Comparison of ENCODE assay signal across 19 cellular contexts in genomic region chr6:15793826-15794225, GRCh38.
"Had no signal": no experiment of that assay in that cellular context is flagged by ENCODE, and none has a peak within 500 bp of the region (broad histone marks: within the 10 kb centered on the region; RNA-seq: fewer than 3 reads in every experiment).

No MANE protein-coding gene starts in this region.

- DNase-seq: activated CD4-positive, alpha-beta T cell treated with anti-CD3 and anti-CD28 coated beads, Interleukin-2, amount 50 U/mL, for 4 hours; activated naive CD4-positive, alpha-beta T cell treated with Interleukin-2 at 50 U/mL for 16 hours; activated naive CD8-positive, alpha-beta T cell treated with anti-CD3 and anti-CD28 coated beads, Interleukin-2, amount 10 ng/mL, durations not matched to agents 7 days and 5 days; activated T-cell treated with anti-CD3 and anti-CD28 coated beads for 4 hours; amygdala; caudate nucleus; dorsolateral prefrontal cortex; hypothalamus; left colon; stimulated activated CD4-positive, alpha-beta T cell treated with anti-CD3 and anti-CD28 coated beads, Interleukin-15, amount 100 ng/mL, for 24 hours; stimulated activated CD4-positive, alpha-beta T cell treated with anti-CD3 and anti-CD28 coated beads, Interleukin-2, amount 100 ng/mL, for 48 hours; stimulated activated naive CD8-positive, alpha-beta T cell treated with anti-CD3 and anti-CD28 coated beads, Interleukin-15, amount 100 ng/mL, for 72 hours; T-helper 2 cell; transverse colon; uterus had no signal

- H3K9me3 ChIP-seq: suprapubic skin, transverse colon, uterus had no signal

- H3K4me3 ChIP-seq: dorsolateral prefrontal cortex, lung, suprapubic skin, transverse colon, uterus had no signal

- H3K27me3 ChIP-seq: dorsolateral prefrontal cortex, suprapubic skin, transverse colon, uterus had no signal

- H3K4me1 ChIP-seq: uterus had no signal

- H3K27ac ChIP-seq: dorsolateral prefrontal cortex, suprapubic skin, transverse colon, uterus, VCaP had no signal

- ATAC-seq: activated T-helper 17 cell treated with anti-CD3 and anti-CD28 coated beads, Interleukin-2, amount 50 U/mL, for 72 hours; left colon; stimulated activated naive CD8-positive, alpha-beta T cell treated with anti-CD3 and anti-CD28 coated beads, Interleukin-15, amount 100 ng/mL, for 72 hours had no signal

- H3K36me3 ChIP-seq: suprapubic skin, transverse colon, uterus had no signal
